Comparison of ENCODE assay signal across 12 cellular contexts in genomic region chr20:61795669-61796630, GRCh38.
DNase-seq lines count a peak whose midpoint lies in the region; ATAC-seq, FAIRE-seq and TF ChIP-seq lines count a peak whose summit lies in the region.
"Had no signal": no experiment of that assay in that cellular context is flagged by ENCODE, and none has a peak within 500 bp of the region (broad histone marks: within the 10 kb centered on the region; RNA-seq: fewer than 3 reads in every experiment).

No MANE protein-coding gene starts in this region.

- no peaks in the 10 kb centered on the region for H3F3A ChIP-seq in neural progenitor cell (ENCODE audit: low read depth)

- H3K27ac ChIP-seq in BLaER1 treated with 17β-estradiol and CSF1 and Interleukin-3, amounts not matched to agents 10 nM and 100 nM, result peak overlapping the region in 7 of 11 experiments; percentile 44 to 77 (median 66); a peak in 9 of 22 replicates
- no peak overlapping the region for H3K27ac ChIP-seq in HEK293 (ENCODE audit: extremely low read depth, low read depth, low read length)
- no peak overlapping the region for H3K27ac ChIP-seq in neural progenitor cell
- H3K27ac ChIP-seq in upper lobe of left lung, result no peak overlapping the region
- H3K27ac ChIP-seq in caudate nucleus (ENCODE audit: low read depth, low read length), result no peak overlapping the region

- no peak overlapping the region for H2AFZ ChIP-seq in neural progenitor cell (replicated peaks)
- H2AFZ ChIP-seq: GM23338 had no signal

- peaks cover 6 to 22% (median 14%) of the 10 kb centered on the region in 11 experiments for H3K27me3 ChIP-seq in BLaER1 treated with 17β-estradiol and CSF1 and Interleukin-3, amounts not matched to agents 10 nM and 100 nM
- no peaks in the 10 kb centered on the region for H3K27me3 ChIP-seq in bronchial epithelial cell (ENCODE audit: control insufficient read depth, insufficient read depth, low read length)
- H3K27me3 ChIP-seq in neural progenitor cell, result no peaks in the 10 kb centered on the region
- no peaks in the 10 kb centered on the region for H3K27me3 ChIP-seq in upper lobe of left lung

- H3K4me3 Mint-ChIP-seq in neural progenitor cell, result peak overlapping the region; percentile 10
- H3K4me3 Mint-ChIP-seq: CD4-positive, CD25-positive, alpha-beta regulatory T cell; GM23338 had no signal

- peak overlapping the region in 4 of 11 experiments; percentile 29 to 46 (median 34); a peak in 5 of 22 replicates for H3K9ac ChIP-seq in BLaER1 treated with 17β-estradiol and CSF1 and Interleukin-3, amounts not matched to agents 10 nM and 100 nM
- H3K9ac ChIP-seq in neural progenitor cell, result no peak overlapping the region

- no peaks in the 10 kb centered on the region for H3K9me3 Mint-ChIP-seq in neural progenitor cell

- H3K27ac Mint-ChIP-seq in neural progenitor cell, result no peak overlapping the region
- H3K27ac Mint-ChIP-seq: CD4-positive, CD25-positive, alpha-beta regulatory T cell; GM23338 had no signal

- no peaks in the 10 kb centered on the region for H3K36me3 ChIP-seq in BLaER1 treated with 17β-estradiol and CSF1 and Interleukin-3, amounts not matched to agents 10 nM and 100 nM
- H3K36me3 ChIP-seq in HEK293 (ENCODE audit: control insufficient read depth in 2 of 2, insufficient read depth in 1 of 2, low read length in 2 of 2) (no peaks in the 10 kb centered on the region), bronchial epithelial cell (ENCODE audit: control insufficient read depth, insufficient read depth, low read length) (no peaks in the 10 kb centered on the region), neural progenitor cell (no peaks in the 10 kb centered on the region), upper lobe of left lung (no peaks in the 10 kb centered on the region)

- FAIRE-seq in bronchial epithelial cell (lab: Jason Lieb, UNC), result peak; percentile 7

- no peaks in the 10 kb centered on the region for H3K9me3 ChIP-seq in BLaER1 treated with 17β-estradiol and CSF1 and Interleukin-3, amounts not matched to agents 10 nM and 100 nM (replicated peaks in 1 of 11)
- H3K9me3 ChIP-seq in HEK293 (ENCODE audit: control insufficient read depth, insufficient read depth, low read depth, low read length) (no peaks in the 10 kb centered on the region), neural progenitor cell (ENCODE audit: low read depth) (no peaks in the 10 kb centered on the region), upper lobe of left lung (no peaks in the 10 kb centered on the region)

- H3K4me1 ChIP-seq in BLaER1 treated with 17β-estradiol and CSF1 and Interleukin-3, amounts not matched to agents 10 nM and 100 nM, result peaks cover 9 to 51% (median 49%) of the 10 kb centered on the region in 10 experiments; a peak in 18 of 20 replicates
- H3K4me1 ChIP-seq in HEK293 (ENCODE audit: control insufficient read depth, insufficient read depth, low read length) (no peaks in the 10 kb centered on the region), neural progenitor cell (peaks cover 4% of the 10 kb centered on the region), upper lobe of left lung (no peaks in the 10 kb centered on the region)

- DNase-seq in bronchial epithelial cell (ENCODE audit: low read depth), result no peak
- no peak for DNase-seq in neural progenitor cell (ENCODE audit: low spot score)
- DNase-seq in upper lobe of left lung, result no peak
- DNase-seq in caudate nucleus (lab: John Stamatoyannopoulos, UW), result no peak
- no peak for DNase-seq in hypothalamus (lab: John Stamatoyannopoulos, UW)
- DNase-seq: CD4-positive, CD25-positive, alpha-beta regulatory T cell; DMS53; GF-D8; H7 had no signal

- TF ChIP-seq EP300 in upper lobe of left lung (IDR thresholded peaks at IDR 0.05), result no peak

- no peaks in the 10 kb centered on the region for H3K36me3 Mint-ChIP-seq in neural progenitor cell
- H3K36me3 Mint-ChIP-seq: CD4-positive, CD25-positive, alpha-beta regulatory T cell had no signal

- WGBS in upper lobe of left lung, 2 donors, result 65 to 67% methylated on average over 9 to 15 of the region's 15 CpGs

- POLR2A ChIA-PET in HEK293 (lab: Yijun Ruan, JAX), result no interaction called here

- peak overlapping the region in 8 of 11 experiments; percentile 53 to 97 (median 84); a peak in 16 of 22 replicates for H3K4me2 ChIP-seq in BLaER1 treated with 17β-estradiol and CSF1 and Interleukin-3, amounts not matched to agents 10 nM and 100 nM
- no peak overlapping the region for H3K4me2 ChIP-seq in neural progenitor cell
- H3K4me2 ChIP-seq: GM23338 had no signal

- H3K4me1 Mint-ChIP-seq in neural progenitor cell, result peaks cover 9% of the 10 kb centered on the region
- H3K4me1 Mint-ChIP-seq: CD4-positive, CD25-positive, alpha-beta regulatory T cell had no signal

- H3K27me3 Mint-ChIP-seq in neural progenitor cell (ENCODE audit: insufficient read depth, low read depth), result peaks cover 12% of the 10 kb centered on the region

- H3K79me2 ChIP-seq in neural progenitor cell (ENCODE audit: low read depth), result no peaks in the 10 kb centered on the region

- no peak overlapping the region for H3K4me3 ChIP-seq in BLaER1 treated with 17β-estradiol and CSF1 and Interleukin-3, amounts not matched to agents 10 nM and 100 nM
- H3K4me3 ChIP-seq in HEK293 (ENCODE audit: low read depth, low read length), result no peak overlapping the region
- H3K4me3 ChIP-seq in bronchial epithelial cell (ENCODE audit: low read depth, low read length), result no peak overlapping the region
- H3K4me3 ChIP-seq in neural progenitor cell, result no peak overlapping the region
- no peak overlapping the region for H3K4me3 ChIP-seq in upper lobe of left lung
- H3K4me3 ChIP-seq: GM23338 had no signal

- CTCF ChIA-PET in HEK293 (lab: Yijun Ruan, JAX), result interaction anchor here (1.0 kb wide), 1 partner anchor 131 kb away, joined by 4 read pairs; no protein-coding TSS in a partner anchor

- no peak for ATAC-seq in upper lobe of left lung (ENCODE audit: low FRiP score in 2 of 2)

- no peak for TF ChIP-seq POLR2A in upper lobe of left lung (IDR thresholded peaks at IDR 0.05)

- TF ChIP-seq CTCF in HEK293 (tag by site-specific recombination; IDR thresholded peaks at IDR 0.05) (no peak), bronchial epithelial cell (IDR thresholded peaks at IDR 0.05; ENCODE audit: insufficient read depth, low read length, severe bottlenecking) (no peak), neural progenitor cell (IDR thresholded peaks at IDR 0.05) (no peak), upper lobe of left lung (IDR thresholded peaks at IDR 0.05) (no peak)

- H4K20me1 ChIP-seq in BLaER1 treated with 17β-estradiol and CSF1 and Interleukin-3, amounts not matched to agents 10 nM and 100 nM, result peaks cover 0 to 31% (median 11%) of the 10 kb centered on the region in 11 experiments; a peak in 13 of 22 replicates
- no peaks in the 10 kb centered on the region for H4K20me1 ChIP-seq in neural progenitor cell (ENCODE audit: low read depth)

TF ChIP-seq in HEK293, 187 proteins besides CTCF, POLR2A, EP300 and RAD21:
- TF ChIP-seq PRDM6 (tag by site-specific recombination; IDR thresholded peaks at IDR 0.05) (no peak), ZNF354C (tag by site-specific recombination; IDR thresholded peaks at IDR 0.05; ENCODE audit: borderline replicate concordance, low read depth) (no peak), PRDM4 (tag by site-specific recombination; IDR thresholded peaks at IDR 0.05) (no peak), ZNF341 (tag by site-specific recombination; IDR thresholded peaks at IDR 0.05; ENCODE audit: low read depth) (0 out of 2 replicates have a peak, but pooled peaks have one; percentile 23), ZNF600 (tag by site-specific recombination; IDR thresholded peaks at IDR 0.05) (no peak), SETDB1 (IDR thresholded peaks at IDR 0.05; ENCODE audit: insufficient read length, low read length) (no peak), BCL11B (tag by site-specific recombination; IDR thresholded peaks at IDR 0.05; ENCODE audit: low read depth) (no peak), ZNF621 (tag by site-specific recombination; IDR thresholded peaks at IDR 0.05) (no peak), ZNF610 (tag by site-specific recombination; IDR thresholded peaks at IDR 0.05; ENCODE audit: borderline replicate concordance) (no peak), ZNF24 (tag by site-specific recombination; IDR thresholded peaks at IDR 0.05) (peak; percentile 86; the same call in 1 of the 2 replicates)

Comparison
In these comparisons a context has a peak if more than half of its experiments do, and no peak if none do; other contexts are left out.
1. H3K27ac ChIP-seq: peak in BLaER1 treated with 17β-estradiol and CSF1 and Interleukin-3, amounts not matched to agents 10 nM and 100 nM (7 of 11); none in HEK293 (single experiment), neural progenitor cell (single experiment), upper lobe of left lung (0 of 4) and caudate nucleus (single experiment).